In the genomic region with DNA sequence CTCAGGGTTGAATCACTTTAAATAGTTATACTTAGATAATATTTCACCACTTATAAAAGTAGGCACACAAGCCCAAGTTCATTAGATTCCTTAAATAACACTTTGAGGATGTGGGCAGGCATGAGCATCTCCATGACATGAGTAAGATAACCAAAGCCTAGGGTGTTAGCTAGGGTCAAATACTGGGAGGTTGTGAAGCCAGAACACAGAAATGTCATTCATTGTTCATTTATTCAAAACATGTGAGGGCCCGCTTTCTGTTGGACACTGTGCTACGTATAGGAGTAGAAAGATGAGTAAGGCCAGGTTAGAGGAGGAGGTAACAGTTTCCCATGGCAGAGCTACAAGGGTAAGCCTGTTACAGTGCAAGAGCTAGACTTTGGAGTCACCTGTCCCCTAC, we compare ENCODE assay signal across 19 cellular contexts.
DNase-seq lines count a peak whose midpoint lies in the region; ATAC-seq and TF ChIP-seq lines count a peak whose summit lies in the region.
"Had no signal": no experiment of that assay in that cellular context is flagged by ENCODE, and none has a peak within 500 bp of the region (broad histone marks: within the 10 kb centered on the region; RNA-seq: fewer than 3 reads in every experiment).

No MANE protein-coding gene starts in this region.

- H3K56ac ChIP-seq in mesendoderm (ENCODE audit: low read length) = no peak overlapping the region

- no peaks in the 10 kb centered on the region for H3K79me2 ChIP-seq in mesendoderm (ENCODE audit: control insufficient read depth, insufficient read depth, low read length)

- no peak overlapping the region for H4K8ac ChIP-seq in mesendoderm (ENCODE audit: low read depth, low read length)

- DNase-seq in RWPE2 (ENCODE audit: low spot score) (no peak), kidney tubule cell (ENCODE audit: low spot score) (peak; percentile 62), mesendoderm (no peak), endodermal cell (no peak)
- no peak for DNase-seq in stimulated activated CD4-positive, alpha-beta T cell treated with anti-CD3 and anti-CD28 coated beads, Interleukin-4, amount 100 ng/mL, for 4 hours
- DNase-seq: C1 segment of cervical spinal cord, DND-41, GM23248, KBM-7, MG63, NCI-H1092, NCI-H2107, NCI-H2227 treated with DMSO at 0.1 percent for 48 hours, NCI-H524, SHP77 treated with DMSO at 0.1 percent for 48 hours had no signal

- no peak for TF ChIP-seq CTCF in RWPE2 (IDR thresholded peaks at IDR 0.05; ENCODE audit: poor library complexity, severe bottlenecking)
- TF ChIP-seq CTCF in endodermal cell (conservative IDR thresholded peaks at IDR 0.05) = no peak

- peaks cover 33% of the 10 kb centered on the region for H3K27me3 Mint-ChIP-seq in endodermal cell (ENCODE audit: insufficient read depth)

- no peaks in the 10 kb centered on the region for H3K79me1 ChIP-seq in mesendoderm (ENCODE audit: low read length)

- no peaks in the 10 kb centered on the region for H3K9me3 Mint-ChIP-seq in endodermal cell

- H3K4me2 ChIP-seq in BLaER1 (peak overlapping the region; percentile 60), mesendoderm (ENCODE audit: low read length) (no peak overlapping the region)

- no peak overlapping the region for H3K27ac ChIP-seq in BLaER1
- no peak overlapping the region for H3K27ac ChIP-seq in RWPE2 (ENCODE audit: poor library complexity, severe bottlenecking)
- no peak overlapping the region for H3K27ac ChIP-seq in mesendoderm (ENCODE audit: low read depth, low read length)
- no peak overlapping the region for H3K27ac ChIP-seq in endodermal cell (ENCODE audit: low read depth, low read length)
- H3K27ac ChIP-seq: GM23248 had no signal

- no peak overlapping the region for H3K4me3 ChIP-seq in BLaER1
- no peak overlapping the region for H3K4me3 ChIP-seq in RWPE2 (ENCODE audit: severe bottlenecking)
- no peak overlapping the region for H3K4me3 ChIP-seq in mesendoderm (ENCODE audit: low read length)
- H3K4me3 ChIP-seq in endodermal cell (ENCODE audit: low read length) = no peak overlapping the region
- H3K4me3 ChIP-seq: GM23248, MG63 had no signal

- no peak overlapping the region for H2BK5ac ChIP-seq in mesendoderm (ENCODE audit: low read length)

- no peak overlapping the region for H3K18ac ChIP-seq in mesendoderm (ENCODE audit: low read length)

- no peak overlapping the region for H3K4me3 Mint-ChIP-seq in endodermal cell

- H2AK5ac ChIP-seq in mesendoderm (ENCODE audit: low read length) = no peak overlapping the region

- H2BK15ac ChIP-seq in mesendoderm (replicated peaks; ENCODE audit: low read depth) = no peak overlapping the region

- ATAC-seq in GM18502 (IDR thresholded peaks at IDR 0.05; ENCODE audit: poor library complexity, unreplicated experiment) (peak; percentile 32), RWPE2 (ENCODE audit: low read depth) (peak; percentile 66), HG02588 (IDR thresholded peaks at IDR 0.05; ENCODE audit: unreplicated experiment) (no peak)
- ATAC-seq: SK-N-SH treated with all-trans-retinoic acid at 6 μM for 48 hours had no signal

- H4K20me1 ChIP-seq in BLaER1 = no peaks in the 10 kb centered on the region

- no peaks in the 10 kb centered on the region for H3K36me3 Mint-ChIP-seq in endodermal cell (ENCODE audit: low read depth)

- H3K36me3 ChIP-seq in BLaER1 (no peaks in the 10 kb centered on the region), RWPE2 (ENCODE audit: low read depth) (no peaks in the 10 kb centered on the region), mesendoderm (ENCODE audit: control insufficient read depth, insufficient read depth, low read length) (no peaks in the 10 kb centered on the region), endodermal cell (ENCODE audit: control insufficient read depth, insufficient read depth, low read length) (no peaks in the 10 kb centered on the region)
- H3K36me3 ChIP-seq: MG63 had no signal

- H3K4me1 ChIP-seq in BLaER1 (peaks cover 30% of the 10 kb centered on the region), RWPE2 (ENCODE audit: insufficient read depth, poor library complexity, severe bottlenecking) (peaks cover 9% of the 10 kb centered on the region), mesendoderm (ENCODE audit: control insufficient read depth, low read depth, low read length) (no peaks in the 10 kb centered on the region), endodermal cell (ENCODE audit: control insufficient read depth, insufficient read depth, low read length) (no peaks in the 10 kb centered on the region)

- no peaks in the 10 kb centered on the region for H3K9me3 ChIP-seq in BLaER1
- H3K9me3 ChIP-seq in RWPE2 (ENCODE audit: severe bottlenecking) = no peaks in the 10 kb centered on the region
- H3K9me3 ChIP-seq in endodermal cell (ENCODE audit: control insufficient read depth, low read length) = no peaks in the 10 kb centered on the region
- H3K9me3 ChIP-seq: MG63 had no signal

- no peak overlapping the region for H4K5ac ChIP-seq in mesendoderm (ENCODE audit: low read length)

- WGBS in mesendoderm (ENCODE audit: extremely low coverage, insufficient coverage, low lambda C conversion rate) = no CpG with 5 or more reads among the region's 2 CpGs
- 92 to 100% methylated on average over 2 of the region's 2 CpGs for WGBS in endodermal cell (ENCODE audit: insufficient coverage in 1 of 2, insufficient read length in 1 of 2), 2 experiments

- no peak overlapping the region for H3K9ac ChIP-seq in BLaER1
- H3K9ac ChIP-seq in mesendoderm (ENCODE audit: low read length) = no peak overlapping the region
- no peak overlapping the region for H3K9ac ChIP-seq in endodermal cell (ENCODE audit: extremely low read depth, low read length, poor library complexity, severe bottlenecking)
- H3K9ac ChIP-seq: GM23248 had no signal

- no peak overlapping the region for H2BK120ac ChIP-seq in mesendoderm (ENCODE audit: low read depth, low read length)

- H3K27me3 ChIP-seq in BLaER1 (no peaks in the 10 kb centered on the region), RWPE2 (ENCODE audit: insufficient read depth, poor library complexity, severe bottlenecking) (no peaks in the 10 kb centered on the region), mesendoderm (ENCODE audit: insufficient read depth, low read length, poor library complexity) (no peaks in the 10 kb centered on the region), endodermal cell (ENCODE audit: control insufficient read depth, insufficient read depth, low read length, poor library complexity, severe bottlenecking) (peaks cover 13% of the 10 kb centered on the region)
- H3K27me3 ChIP-seq: MG63 had no signal

- no peak overlapping the region for H3K23ac ChIP-seq in mesendoderm (ENCODE audit: low read length)

- H3K4me1 Mint-ChIP-seq in endodermal cell = no peaks in the 10 kb centered on the region

- H3K27ac Mint-ChIP-seq in endodermal cell = no peak overlapping the region

- H3K4ac ChIP-seq in mesendoderm (ENCODE audit: low read depth, low read length) = no peak overlapping the region
